ENCODE assay signal across 1 cellular context in the genomic region with DNA sequence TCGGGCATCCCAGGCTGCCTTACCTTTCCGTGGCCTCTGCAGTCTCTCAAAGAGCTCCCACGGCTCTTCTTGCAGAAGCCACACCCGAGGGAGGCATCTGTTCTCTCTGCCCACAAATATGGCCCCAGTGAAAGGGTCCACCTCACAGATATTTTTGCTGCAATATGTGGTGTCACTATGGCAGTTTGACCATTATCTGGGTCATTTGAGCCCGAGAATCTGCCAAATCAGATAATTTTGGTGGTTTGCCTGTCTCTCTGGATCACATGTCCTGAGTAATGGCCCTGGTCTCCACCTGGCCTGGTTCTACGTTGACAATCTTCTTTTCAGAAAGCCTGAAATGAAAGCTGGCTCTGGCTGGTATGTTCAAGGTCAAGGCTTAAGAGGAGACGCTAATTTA.
A peak's percentile ranks its signal among the peaks of the same experiment; 100 is the strongest.
TF ChIP-seq lines count a peak whose summit lies in the region.

No MANE protein-coding gene starts in this region.

TF ChIP-seq in K562, 482 proteins besides CTCF, POLR2A, EP300 and RAD21 (continued from another document and continues in another):
- TF ChIP-seq, protein P1, sequence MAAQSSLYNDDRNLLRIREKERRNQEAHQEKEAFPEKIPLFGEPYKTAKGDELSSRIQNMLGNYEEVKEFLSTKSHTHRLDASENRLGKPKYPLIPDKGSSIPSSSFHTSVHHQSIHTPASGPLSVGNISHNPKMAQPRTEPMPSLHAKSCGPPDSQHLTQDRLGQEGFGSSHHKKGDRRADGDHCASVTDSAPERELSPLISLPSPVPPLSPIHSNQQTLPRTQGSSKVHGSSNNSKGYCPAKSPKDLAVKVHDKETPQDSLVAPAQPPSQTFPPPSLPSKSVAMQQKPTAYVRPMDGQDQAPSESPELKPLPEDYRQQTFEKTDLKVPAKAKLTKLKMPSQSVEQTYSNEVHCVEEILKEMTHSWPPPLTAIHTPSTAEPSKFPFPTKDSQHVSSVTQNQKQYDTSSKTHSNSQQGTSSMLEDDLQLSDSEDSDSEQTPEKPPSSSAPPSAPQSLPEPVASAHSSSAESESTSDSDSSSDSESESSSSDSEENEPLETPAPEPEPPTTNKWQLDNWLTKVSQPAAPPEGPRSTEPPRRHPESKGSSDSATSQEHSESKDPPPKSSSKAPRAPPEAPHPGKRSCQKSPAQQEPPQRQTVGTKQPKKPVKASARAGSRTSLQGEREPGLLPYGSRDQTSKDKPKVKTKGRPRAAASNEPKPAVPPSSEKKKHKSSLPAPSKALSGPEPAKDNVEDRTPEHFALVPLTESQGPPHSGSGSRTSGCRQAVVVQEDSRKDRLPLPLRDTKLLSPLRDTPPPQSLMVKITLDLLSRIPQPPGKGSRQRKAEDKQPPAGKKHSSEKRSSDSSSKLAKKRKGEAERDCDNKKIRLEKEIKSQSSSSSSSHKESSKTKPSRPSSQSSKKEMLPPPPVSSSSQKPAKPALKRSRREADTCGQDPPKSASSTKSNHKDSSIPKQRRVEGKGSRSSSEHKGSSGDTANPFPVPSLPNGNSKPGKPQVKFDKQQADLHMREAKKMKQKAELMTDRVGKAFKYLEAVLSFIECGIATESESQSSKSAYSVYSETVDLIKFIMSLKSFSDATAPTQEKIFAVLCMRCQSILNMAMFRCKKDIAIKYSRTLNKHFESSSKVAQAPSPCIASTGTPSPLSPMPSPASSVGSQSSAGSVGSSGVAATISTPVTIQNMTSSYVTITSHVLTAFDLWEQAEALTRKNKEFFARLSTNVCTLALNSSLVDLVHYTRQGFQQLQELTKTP (IDR thresholded peaks at IDR 0.05; ENCODE audit: low read depth in 1 of 2, partially characterized antibody in 2 of 2): peak; percentile 35 to 41
- TF ChIP-seq ZNF583 (CRISPR knock-in tag; IDR thresholded peaks at IDR 0.05): peak; percentile 75; the same call in 1 of the 2 replicates
- peak in 1 of 2 experiments; percentile 63; a peak in 1 of 4 replicates for TF ChIP-seq TBL1XR1 (IDR thresholded peaks at IDR 0.05; ENCODE audit: low read length in 2 of 2)
- TF ChIP-seq, protein P2, sequence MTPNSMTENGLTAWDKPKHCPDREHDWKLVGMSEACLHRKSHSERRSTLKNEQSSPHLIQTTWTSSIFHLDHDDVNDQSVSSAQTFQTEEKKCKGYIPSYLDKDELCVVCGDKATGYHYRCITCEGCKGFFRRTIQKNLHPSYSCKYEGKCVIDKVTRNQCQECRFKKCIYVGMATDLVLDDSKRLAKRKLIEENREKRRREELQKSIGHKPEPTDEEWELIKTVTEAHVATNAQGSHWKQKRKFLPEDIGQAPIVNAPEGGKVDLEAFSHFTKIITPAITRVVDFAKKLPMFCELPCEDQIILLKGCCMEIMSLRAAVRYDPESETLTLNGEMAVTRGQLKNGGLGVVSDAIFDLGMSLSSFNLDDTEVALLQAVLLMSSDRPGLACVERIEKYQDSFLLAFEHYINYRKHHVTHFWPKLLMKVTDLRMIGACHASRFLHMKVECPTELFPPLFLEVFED (CRISPR knock-in tag; conservative IDR thresholded peaks at IDR 0.05): no peak
- no peak for TF ChIP-seq HOXB6 (CRISPR knock-in tag; IDR thresholded peaks at IDR 0.05; ENCODE audit: borderline replicate concordance)
- TF ChIP-seq, protein P3, sequence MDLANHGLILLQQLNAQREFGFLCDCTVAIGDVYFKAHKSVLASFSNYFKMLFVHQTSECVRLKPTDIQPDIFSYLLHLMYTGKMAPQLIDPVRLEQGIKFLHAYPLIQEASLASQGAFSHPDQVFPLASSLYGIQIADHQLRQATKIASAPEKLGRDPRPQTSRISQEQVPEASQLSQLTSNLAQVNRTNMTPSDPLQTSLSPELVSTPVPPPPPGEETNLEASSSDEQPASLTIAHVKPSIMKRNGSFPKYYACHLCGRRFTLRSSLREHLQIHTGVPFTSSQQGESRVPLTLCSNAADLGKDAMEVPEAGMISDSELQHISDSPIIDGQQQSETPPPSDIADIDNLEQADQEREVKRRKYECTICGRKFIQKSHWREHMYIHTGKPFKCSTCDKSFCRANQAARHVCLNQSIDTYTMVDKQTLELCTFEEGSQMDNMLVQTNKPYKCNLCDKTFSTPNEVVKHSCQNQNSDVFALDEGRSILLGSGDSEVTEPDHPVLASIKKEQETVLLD (IDR thresholded peaks at IDR 0.05): peak; percentile 52; the same call in 1 of the 2 replicates
- peak; percentile 71 for TF ChIP-seq HDAC3 (IDR thresholded peaks at IDR 0.05; ENCODE audit: borderline replicate concordance, partially characterized antibody)
- TF ChIP-seq ZNF76 (CRISPR knock-in tag; IDR thresholded peaks at IDR 0.05; ENCODE audit: borderline replicate concordance): peak; percentile 65; the same call in 1 of the 2 replicates
- TF ChIP-seq ZNF263 (CRISPR knock-in tag; IDR thresholded peaks at IDR 0.05; ENCODE audit: borderline replicate concordance): no peak
- TF ChIP-seq POU5F1 (IDR thresholded peaks at IDR 0.05; ENCODE audit: borderline replicate concordance, low read depth, low read length, partially characterized antibody): no peak
- TF ChIP-seq, protein P4, sequence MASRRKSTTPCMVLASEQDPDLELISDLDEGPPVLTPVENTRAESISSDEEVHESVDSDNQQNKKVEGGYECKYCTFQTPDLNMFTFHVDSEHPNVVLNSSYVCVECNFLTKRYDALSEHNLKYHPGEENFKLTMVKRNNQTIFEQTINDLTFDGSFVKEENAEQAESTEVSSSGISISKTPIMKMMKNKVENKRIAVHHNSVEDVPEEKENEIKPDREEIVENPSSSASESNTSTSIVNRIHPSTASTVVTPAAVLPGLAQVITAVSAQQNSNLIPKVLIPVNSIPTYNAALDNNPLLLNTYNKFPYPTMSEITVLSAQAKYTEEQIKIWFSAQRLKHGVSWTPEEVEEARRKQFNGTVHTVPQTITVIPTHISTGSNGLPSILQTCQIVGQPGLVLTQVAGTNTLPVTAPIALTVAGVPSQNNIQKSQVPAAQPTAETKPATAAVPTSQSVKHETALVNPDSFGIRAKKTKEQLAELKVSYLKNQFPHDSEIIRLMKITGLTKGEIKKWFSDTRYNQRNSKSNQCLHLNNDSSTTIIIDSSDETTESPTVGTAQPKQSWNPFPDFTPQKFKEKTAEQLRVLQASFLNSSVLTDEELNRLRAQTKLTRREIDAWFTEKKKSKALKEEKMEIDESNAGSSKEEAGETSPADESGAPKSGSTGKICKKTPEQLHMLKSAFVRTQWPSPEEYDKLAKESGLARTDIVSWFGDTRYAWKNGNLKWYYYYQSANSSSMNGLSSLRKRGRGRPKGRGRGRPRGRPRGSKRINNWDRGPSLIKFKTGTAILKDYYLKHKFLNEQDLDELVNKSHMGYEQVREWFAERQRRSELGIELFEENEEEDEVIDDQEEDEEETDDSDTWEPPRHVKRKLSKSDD (conservative IDR thresholded peaks at IDR 0.05; ENCODE audit: low read length): no peak
- TF ChIP-seq SRSF9 (IDR thresholded peaks at IDR 0.05; ENCODE audit: borderline replicate concordance, low read depth, low read length): no peak
- TF ChIP-seq ZNF124 (CRISPR knock-in tag; IDR thresholded peaks at IDR 0.05): no peak
- TF ChIP-seq FOXJ2 (tag; IDR thresholded peaks at IDR 0.05): peak; percentile 46; the same call in 1 of the 2 replicates
- peak; percentile 52 for TF ChIP-seq EHMT2 (IDR thresholded peaks at IDR 0.05)
- TF ChIP-seq NCOR1 (IDR thresholded peaks at IDR 0.05): peak; percentile 60
- no peak for TF ChIP-seq CBFB (CRISPR knock-in tag; IDR thresholded peaks at IDR 0.05)
- TF ChIP-seq, protein P5, sequence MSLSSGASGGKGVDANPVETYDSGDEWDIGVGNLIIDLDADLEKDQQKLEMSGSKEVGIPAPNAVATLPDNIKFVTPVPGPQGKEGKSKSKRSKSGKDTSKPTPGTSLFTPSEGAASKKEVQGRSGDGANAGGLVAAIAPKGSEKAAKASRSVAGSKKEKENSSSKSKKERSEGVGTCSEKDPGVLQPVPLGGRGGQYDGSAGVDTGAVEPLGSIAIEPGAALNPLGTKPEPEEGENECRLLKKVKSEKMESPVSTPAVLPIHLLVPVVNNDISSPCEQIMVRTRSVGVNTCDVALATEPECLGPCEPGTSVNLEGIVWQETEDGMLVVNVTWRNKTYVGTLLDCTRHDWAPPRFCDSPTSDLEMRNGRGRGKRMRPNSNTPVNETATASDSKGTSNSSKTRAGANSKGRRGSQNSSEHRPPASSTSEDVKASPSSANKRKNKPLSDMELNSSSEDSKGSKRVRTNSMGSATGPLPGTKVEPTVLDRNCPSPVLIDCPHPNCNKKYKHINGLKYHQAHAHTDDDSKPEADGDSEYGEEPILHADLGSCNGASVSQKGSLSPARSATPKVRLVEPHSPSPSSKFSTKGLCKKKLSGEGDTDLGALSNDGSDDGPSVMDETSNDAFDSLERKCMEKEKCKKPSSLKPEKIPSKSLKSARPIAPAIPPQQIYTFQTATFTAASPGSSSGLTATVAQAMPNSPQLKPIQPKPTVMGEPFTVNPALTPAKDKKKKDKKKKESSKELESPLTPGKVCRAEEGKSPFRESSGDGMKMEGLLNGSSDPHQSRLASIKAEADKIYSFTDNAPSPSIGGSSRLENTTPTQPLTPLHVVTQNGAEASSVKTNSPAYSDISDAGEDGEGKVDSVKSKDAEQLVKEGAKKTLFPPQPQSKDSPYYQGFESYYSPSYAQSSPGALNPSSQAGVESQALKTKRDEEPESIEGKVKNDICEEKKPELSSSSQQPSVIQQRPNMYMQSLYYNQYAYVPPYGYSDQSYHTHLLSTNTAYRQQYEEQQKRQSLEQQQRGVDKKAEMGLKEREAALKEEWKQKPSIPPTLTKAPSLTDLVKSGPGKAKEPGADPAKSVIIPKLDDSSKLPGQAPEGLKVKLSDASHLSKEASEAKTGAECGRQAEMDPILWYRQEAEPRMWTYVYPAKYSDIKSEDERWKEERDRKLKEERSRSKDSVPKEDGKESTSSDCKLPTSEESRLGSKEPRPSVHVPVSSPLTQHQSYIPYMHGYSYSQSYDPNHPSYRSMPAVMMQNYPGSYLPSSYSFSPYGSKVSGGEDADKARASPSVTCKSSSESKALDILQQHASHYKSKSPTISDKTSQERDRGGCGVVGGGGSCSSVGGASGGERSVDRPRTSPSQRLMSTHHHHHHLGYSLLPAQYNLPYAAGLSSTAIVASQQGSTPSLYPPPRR (CRISPR knock-in tag; IDR thresholded peaks at IDR 0.05; ENCODE audit: borderline replicate concordance): no peak
- TF ChIP-seq ARHGAP35 (IDR thresholded peaks at IDR 0.05; ENCODE audit: partially characterized antibody): no peak
- no peak for TF ChIP-seq SREBF1 (IDR thresholded peaks at IDR 0.05; ENCODE audit: borderline replicate concordance, low read depth, low read length)
- TF ChIP-seq ZNF764 (CRISPR knock-in tag; IDR thresholded peaks at IDR 0.05; ENCODE audit: low read depth): no peak
- no peak for TF ChIP-seq TCF7 (IDR thresholded peaks at IDR 0.05; ENCODE audit: borderline replicate concordance)
- TF ChIP-seq POLR2H (tag; IDR thresholded peaks at IDR 0.05; ENCODE audit: low read depth): no peak
- TF ChIP-seq, protein P6, sequence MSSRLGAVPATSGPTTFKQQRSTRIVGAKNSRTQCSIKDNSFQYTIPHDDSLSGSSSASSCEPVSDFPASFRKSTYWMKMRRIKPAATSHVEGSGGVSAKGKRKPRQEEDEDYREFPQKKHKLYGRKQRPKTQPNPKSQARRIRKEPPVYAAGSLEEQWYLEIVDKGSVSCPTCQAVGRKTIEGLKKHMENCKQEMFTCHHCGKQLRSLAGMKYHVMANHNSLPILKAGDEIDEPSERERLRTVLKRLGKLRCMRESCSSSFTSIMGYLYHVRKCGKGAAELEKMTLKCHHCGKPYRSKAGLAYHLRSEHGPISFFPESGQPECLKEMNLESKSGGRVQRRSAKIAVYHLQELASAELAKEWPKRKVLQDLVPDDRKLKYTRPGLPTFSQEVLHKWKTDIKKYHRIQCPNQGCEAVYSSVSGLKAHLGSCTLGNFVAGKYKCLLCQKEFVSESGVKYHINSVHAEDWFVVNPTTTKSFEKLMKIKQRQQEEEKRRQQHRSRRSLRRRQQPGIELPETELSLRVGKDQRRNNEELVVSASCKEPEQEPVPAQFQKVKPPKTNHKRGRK (tag; IDR thresholded peaks at IDR 0.05): no peak
- TF ChIP-seq SMARCC2 (IDR thresholded peaks at IDR 0.05; ENCODE audit: low read depth): no peak
- TF ChIP-seq, protein P7, sequence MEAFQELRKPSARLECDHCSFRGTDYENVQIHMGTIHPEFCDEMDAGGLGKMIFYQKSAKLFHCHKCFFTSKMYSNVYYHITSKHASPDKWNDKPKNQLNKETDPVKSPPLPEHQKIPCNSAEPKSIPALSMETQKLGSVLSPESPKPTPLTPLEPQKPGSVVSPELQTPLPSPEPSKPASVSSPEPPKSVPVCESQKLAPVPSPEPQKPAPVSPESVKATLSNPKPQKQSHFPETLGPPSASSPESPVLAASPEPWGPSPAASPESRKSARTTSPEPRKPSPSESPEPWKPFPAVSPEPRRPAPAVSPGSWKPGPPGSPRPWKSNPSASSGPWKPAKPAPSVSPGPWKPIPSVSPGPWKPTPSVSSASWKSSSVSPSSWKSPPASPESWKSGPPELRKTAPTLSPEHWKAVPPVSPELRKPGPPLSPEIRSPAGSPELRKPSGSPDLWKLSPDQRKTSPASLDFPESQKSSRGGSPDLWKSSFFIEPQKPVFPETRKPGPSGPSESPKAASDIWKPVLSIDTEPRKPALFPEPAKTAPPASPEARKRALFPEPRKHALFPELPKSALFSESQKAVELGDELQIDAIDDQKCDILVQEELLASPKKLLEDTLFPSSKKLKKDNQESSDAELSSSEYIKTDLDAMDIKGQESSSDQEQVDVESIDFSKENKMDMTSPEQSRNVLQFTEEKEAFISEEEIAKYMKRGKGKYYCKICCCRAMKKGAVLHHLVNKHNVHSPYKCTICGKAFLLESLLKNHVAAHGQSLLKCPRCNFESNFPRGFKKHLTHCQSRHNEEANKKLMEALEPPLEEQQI (IDR thresholded peaks at IDR 0.05): 0 out of 2 replicates have a peak, but pooled peaks have one; percentile 13
- TF ChIP-seq FOXK1 (CRISPR knock-in tag; IDR thresholded peaks at IDR 0.05; ENCODE audit: borderline replicate concordance): no peak
- no peak for TF ChIP-seq TAF7 (tag; IDR thresholded peaks at IDR 0.05)
- TF ChIP-seq ERF (CRISPR knock-in tag; IDR thresholded peaks at IDR 0.05): 0 out of 2 replicates have a peak, but pooled peaks have one; percentile 12
- TF ChIP-seq HLTF (IDR thresholded peaks at IDR 0.05): no peak
- no peak for TF ChIP-seq TCFL5 (CRISPR knock-in tag; conservative IDR thresholded peaks at IDR 0.05)
- no peak for TF ChIP-seq PHF21A (IDR thresholded peaks at IDR 0.05; ENCODE audit: borderline replicate concordance, low read depth)
- peak; percentile 80 for TF ChIP-seq CBFA2T3 (IDR thresholded peaks at IDR 0.05)
- TF ChIP-seq NBN (IDR thresholded peaks at IDR 0.05; ENCODE audit: low read depth): peak; percentile 57; the same call in 1 of the 2 replicates
- no peak for TF ChIP-seq IRF2 (CRISPR knock-in tag; IDR thresholded peaks at IDR 0.05)
- TF ChIP-seq HNRNPK (IDR thresholded peaks at IDR 0.05; ENCODE audit: low read depth, low read length, poor library complexity, severe bottlenecking): no peak
- TF ChIP-seq RFX1 (IDR thresholded peaks at IDR 0.05): no peak
- TF ChIP-seq, protein P8, sequence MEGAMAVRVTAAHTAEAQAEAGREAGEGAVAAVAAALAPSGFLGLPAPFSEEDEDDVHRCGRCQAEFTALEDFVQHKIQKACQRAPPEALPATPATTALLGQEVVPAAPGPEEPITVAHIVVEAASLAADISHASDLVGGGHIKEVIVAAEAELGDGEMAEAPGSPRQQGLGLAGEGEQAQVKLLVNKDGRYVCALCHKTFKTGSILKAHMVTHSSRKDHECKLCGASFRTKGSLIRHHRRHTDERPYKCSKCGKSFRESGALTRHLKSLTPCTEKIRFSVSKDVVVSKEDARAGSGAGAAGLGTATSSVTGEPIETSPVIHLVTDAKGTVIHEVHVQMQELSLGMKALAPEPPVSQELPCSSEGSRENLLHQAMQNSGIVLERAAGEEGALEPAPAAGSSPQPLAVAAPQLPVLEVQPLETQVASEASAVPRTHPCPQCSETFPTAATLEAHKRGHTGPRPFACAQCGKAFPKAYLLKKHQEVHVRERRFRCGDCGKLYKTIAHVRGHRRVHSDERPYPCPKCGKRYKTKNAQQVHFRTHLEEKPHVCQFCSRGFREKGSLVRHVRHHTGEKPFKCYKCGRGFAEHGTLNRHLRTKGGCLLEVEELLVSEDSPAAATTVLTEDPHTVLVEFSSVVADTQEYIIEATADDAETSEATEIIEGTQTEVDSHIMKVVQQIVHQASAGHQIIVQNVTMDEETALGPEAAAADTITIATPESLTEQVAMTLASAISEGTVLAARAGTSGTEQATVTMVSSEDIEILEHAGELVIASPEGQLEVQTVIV (CRISPR knock-in tag; IDR thresholded peaks at IDR 0.05; ENCODE audit: borderline replicate concordance): no peak
